ENCODE assay signal across 18 cellular contexts in genomic region chr14:54778618-54779017, GRCh38.
DNase-seq lines count a peak whose midpoint lies in the region; ATAC-seq and TF ChIP-seq lines count a peak whose summit lies in the region.
"Had no signal": no experiment of that assay in that cellular context is flagged by ENCODE, and none has a peak within 500 bp of the region (broad histone marks: within the 10 kb centered on the region; RNA-seq: fewer than 3 reads in every experiment).

No MANE protein-coding gene starts in this region.

- H3K36me3 Mint-ChIP-seq in dendritic cell treated with granulocyte-macrophage colony-stimulating factor and Interleukin-4, amounts not matched to agents 40 ng/mL and 50 ng/mL, for 4 days (ENCODE audit: low read depth): no peaks in the 10 kb centered on the region

- H3K27ac ChIP-seq in thyroid gland: peak overlapping the region; percentile 44 to 62 (median 51)
- H3K27ac ChIP-seq: GM23248, KMS-11, Peyer's patch had no signal

- TF ChIP-seq CTCF in thyroid gland (IDR thresholded peaks at IDR 0.05): no peak

- peak; percentile 45 for ATAC-seq in Right ventricle myocardium inferior
- ATAC-seq in HG02884 (IDR thresholded peaks at IDR 0.05; ENCODE audit: unreplicated experiment): no peak

- intact Hi-C loops in Right ventricle myocardium inferior (cut with DNase I): loop anchor here (10.0 kb wide), 1 partner anchor 346 kb away; the partner anchor contains the start of gene LGALS3
- intact Hi-C loops in cardiac septum (cut with DNase I): no loop called here
- intact Hi-C loops in dendritic cell treated with granulocyte-macrophage colony-stimulating factor and Interleukin-4, amounts not matched to agents 40 ng/mL and 50 ng/mL, for 4 days (cut with micrococcal nuclease): no loop called here
- intact Hi-C loops in thyroid gland (cut with DNase I): loop anchor here (5.0 to 10.0 kb wide), 3 partner anchors 84 to 284 kb away; no protein-coding TSS in a partner anchor

- H3K4me1 ChIP-seq in thyroid gland: peaks cover 5 to 30% of the 10 kb centered on the region in 2 donors

- H3K4me1 Mint-ChIP-seq in dendritic cell treated with granulocyte-macrophage colony-stimulating factor and Interleukin-4, amounts not matched to agents 40 ng/mL and 50 ng/mL, for 4 days (ENCODE audit: low read depth): peaks cover 75% of the 10 kb centered on the region

- no peak for DNase-seq in Right ventricle myocardium inferior (ENCODE audit: missing footprints)
- DNase-seq in cardiac septum (ENCODE audit: low spot score): no peak
- DNase-seq in islet precursor cell: peak; percentile 24
- peak; percentile 53 to 54 for DNase-seq in thyroid gland
- no peak for DNase-seq in NCI-H345 treated with DMSO at 0.1 percent for 48 hours (lab: John Stamatoyannopoulos, UW; ENCODE audit: unreplicated experiment)
- DNase-seq in DMS153 (lab: John Stamatoyannopoulos, UW): no peak
- DNase-seq: CD4-positive, CD25-positive, alpha-beta regulatory T cell; DMS79 treated with DMSO at 0.1 percent for 48 hours; GM23248; MG63; NCI-H187 treated with DMSO at 0.1 percent for 48 hours; NCI-H2171; NCI-H774; Peyer's patch; SIG-M5 had no signal

- H3K4me3 Mint-ChIP-seq in dendritic cell treated with granulocyte-macrophage colony-stimulating factor and Interleukin-4, amounts not matched to agents 40 ng/mL and 50 ng/mL, for 4 days: no peak overlapping the region
- H3K4me3 Mint-ChIP-seq: CD4-positive, CD25-positive, alpha-beta regulatory T cell had no signal

- H3K27me3 Mint-ChIP-seq in dendritic cell treated with granulocyte-macrophage colony-stimulating factor and Interleukin-4, amounts not matched to agents 40 ng/mL and 50 ng/mL, for 4 days: peaks cover 43% of the 10 kb centered on the region

- 28% methylated on average over 3 of the region's 3 CpGs for WGBS in thyroid gland, 2 donors

- H3K27ac Mint-ChIP-seq in dendritic cell treated with granulocyte-macrophage colony-stimulating factor and Interleukin-4, amounts not matched to agents 40 ng/mL and 50 ng/mL, for 4 days: peak overlapping the region; percentile 45

- H3K27me3 ChIP-seq in thyroid gland: no peaks in the 10 kb centered on the region
- H3K27me3 ChIP-seq: MG63, Peyer's patch had no signal

- H3K36me3 ChIP-seq in thyroid gland: no peaks in the 10 kb centered on the region

- TF ChIP-seq POLR2A in thyroid gland (IDR thresholded peaks at IDR 0.05): no peak

- H3K9me3 ChIP-seq in thyroid gland: no peaks in the 10 kb centered on the region
- H3K9me3 ChIP-seq: MG63, Peyer's patch had no signal

- H3K9me3 Mint-ChIP-seq in dendritic cell treated with granulocyte-macrophage colony-stimulating factor and Interleukin-4, amounts not matched to agents 40 ng/mL and 50 ng/mL, for 4 days: no peaks in the 10 kb centered on the region
- H3K9me3 Mint-ChIP-seq: CD4-positive, CD25-positive, alpha-beta regulatory T cell had no signal

- H3K4me3 ChIP-seq in thyroid gland (replicated peaks in 1 of 3): no peak overlapping the region
- H3K4me3 ChIP-seq: GM23248, MG63, Peyer's patch had no signal

Comparison
In these comparisons a context has a peak if more than half of its experiments do, and no peak if none do; other contexts are left out.
1. intact Hi-C loops: an anchor here in Right ventricle myocardium inferior (10.0 kb wide) and thyroid gland (5.0 to 10.0 kb wide); none called in cardiac septum and dendritic cell treated with granulocyte-macrophage colony-stimulating factor and Interleukin-4, amounts not matched to agents 40 ng/mL and 50 ng/mL, for 4 days.
2. DNase-seq: peak in islet precursor cell (single experiment) and thyroid gland (2 of 2); none in Right ventricle myocardium inferior (single experiment), cardiac septum (single experiment), NCI-H345 treated with DMSO at 0.1 percent for 48 hours (single experiment) and DMS153 (single experiment).